ENCODE assay signal across 1 cellular context in the genomic region with DNA sequence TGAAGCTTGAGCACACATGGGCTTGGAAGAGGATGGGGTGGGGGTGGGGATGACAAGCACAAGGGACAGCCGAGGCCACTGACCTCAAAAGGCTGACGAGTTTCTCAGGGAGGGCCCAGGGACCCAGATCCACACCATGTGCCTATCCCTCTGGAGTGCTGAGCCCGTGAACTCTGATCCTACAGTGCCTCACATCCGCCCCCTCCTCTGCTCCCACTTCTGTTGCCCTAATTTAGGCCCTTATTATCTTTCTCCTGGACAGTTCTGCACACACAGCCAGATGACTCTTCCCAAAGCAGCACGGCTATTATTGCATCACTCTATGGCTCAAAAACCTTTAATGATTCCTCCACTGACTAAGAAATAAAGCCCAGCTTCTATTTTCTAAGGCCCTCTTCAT.
TF ChIP-seq lines count a peak whose summit lies in the region.

No MANE protein-coding gene starts in this region.

TF ChIP-seq in K562, 482 proteins besides CTCF, POLR2A, EP300 and RAD21 (continued from another document):
- TF ChIP-seq, protein P1, sequence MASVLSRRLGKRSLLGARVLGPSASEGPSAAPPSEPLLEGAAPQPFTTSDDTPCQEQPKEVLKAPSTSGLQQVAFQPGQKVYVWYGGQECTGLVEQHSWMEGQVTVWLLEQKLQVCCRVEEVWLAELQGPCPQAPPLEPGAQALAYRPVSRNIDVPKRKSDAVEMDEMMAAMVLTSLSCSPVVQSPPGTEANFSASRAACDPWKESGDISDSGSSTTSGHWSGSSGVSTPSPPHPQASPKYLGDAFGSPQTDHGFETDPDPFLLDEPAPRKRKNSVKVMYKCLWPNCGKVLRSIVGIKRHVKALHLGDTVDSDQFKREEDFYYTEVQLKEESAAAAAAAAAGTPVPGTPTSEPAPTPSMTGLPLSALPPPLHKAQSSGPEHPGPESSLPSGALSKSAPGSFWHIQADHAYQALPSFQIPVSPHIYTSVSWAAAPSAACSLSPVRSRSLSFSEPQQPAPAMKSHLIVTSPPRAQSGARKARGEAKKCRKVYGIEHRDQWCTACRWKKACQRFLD (CRISPR knock-in tag; IDR thresholded peaks at IDR 0.05) = peak; percentile 49; the same call in 1 of the 2 replicates
- TF ChIP-seq, protein P2, sequence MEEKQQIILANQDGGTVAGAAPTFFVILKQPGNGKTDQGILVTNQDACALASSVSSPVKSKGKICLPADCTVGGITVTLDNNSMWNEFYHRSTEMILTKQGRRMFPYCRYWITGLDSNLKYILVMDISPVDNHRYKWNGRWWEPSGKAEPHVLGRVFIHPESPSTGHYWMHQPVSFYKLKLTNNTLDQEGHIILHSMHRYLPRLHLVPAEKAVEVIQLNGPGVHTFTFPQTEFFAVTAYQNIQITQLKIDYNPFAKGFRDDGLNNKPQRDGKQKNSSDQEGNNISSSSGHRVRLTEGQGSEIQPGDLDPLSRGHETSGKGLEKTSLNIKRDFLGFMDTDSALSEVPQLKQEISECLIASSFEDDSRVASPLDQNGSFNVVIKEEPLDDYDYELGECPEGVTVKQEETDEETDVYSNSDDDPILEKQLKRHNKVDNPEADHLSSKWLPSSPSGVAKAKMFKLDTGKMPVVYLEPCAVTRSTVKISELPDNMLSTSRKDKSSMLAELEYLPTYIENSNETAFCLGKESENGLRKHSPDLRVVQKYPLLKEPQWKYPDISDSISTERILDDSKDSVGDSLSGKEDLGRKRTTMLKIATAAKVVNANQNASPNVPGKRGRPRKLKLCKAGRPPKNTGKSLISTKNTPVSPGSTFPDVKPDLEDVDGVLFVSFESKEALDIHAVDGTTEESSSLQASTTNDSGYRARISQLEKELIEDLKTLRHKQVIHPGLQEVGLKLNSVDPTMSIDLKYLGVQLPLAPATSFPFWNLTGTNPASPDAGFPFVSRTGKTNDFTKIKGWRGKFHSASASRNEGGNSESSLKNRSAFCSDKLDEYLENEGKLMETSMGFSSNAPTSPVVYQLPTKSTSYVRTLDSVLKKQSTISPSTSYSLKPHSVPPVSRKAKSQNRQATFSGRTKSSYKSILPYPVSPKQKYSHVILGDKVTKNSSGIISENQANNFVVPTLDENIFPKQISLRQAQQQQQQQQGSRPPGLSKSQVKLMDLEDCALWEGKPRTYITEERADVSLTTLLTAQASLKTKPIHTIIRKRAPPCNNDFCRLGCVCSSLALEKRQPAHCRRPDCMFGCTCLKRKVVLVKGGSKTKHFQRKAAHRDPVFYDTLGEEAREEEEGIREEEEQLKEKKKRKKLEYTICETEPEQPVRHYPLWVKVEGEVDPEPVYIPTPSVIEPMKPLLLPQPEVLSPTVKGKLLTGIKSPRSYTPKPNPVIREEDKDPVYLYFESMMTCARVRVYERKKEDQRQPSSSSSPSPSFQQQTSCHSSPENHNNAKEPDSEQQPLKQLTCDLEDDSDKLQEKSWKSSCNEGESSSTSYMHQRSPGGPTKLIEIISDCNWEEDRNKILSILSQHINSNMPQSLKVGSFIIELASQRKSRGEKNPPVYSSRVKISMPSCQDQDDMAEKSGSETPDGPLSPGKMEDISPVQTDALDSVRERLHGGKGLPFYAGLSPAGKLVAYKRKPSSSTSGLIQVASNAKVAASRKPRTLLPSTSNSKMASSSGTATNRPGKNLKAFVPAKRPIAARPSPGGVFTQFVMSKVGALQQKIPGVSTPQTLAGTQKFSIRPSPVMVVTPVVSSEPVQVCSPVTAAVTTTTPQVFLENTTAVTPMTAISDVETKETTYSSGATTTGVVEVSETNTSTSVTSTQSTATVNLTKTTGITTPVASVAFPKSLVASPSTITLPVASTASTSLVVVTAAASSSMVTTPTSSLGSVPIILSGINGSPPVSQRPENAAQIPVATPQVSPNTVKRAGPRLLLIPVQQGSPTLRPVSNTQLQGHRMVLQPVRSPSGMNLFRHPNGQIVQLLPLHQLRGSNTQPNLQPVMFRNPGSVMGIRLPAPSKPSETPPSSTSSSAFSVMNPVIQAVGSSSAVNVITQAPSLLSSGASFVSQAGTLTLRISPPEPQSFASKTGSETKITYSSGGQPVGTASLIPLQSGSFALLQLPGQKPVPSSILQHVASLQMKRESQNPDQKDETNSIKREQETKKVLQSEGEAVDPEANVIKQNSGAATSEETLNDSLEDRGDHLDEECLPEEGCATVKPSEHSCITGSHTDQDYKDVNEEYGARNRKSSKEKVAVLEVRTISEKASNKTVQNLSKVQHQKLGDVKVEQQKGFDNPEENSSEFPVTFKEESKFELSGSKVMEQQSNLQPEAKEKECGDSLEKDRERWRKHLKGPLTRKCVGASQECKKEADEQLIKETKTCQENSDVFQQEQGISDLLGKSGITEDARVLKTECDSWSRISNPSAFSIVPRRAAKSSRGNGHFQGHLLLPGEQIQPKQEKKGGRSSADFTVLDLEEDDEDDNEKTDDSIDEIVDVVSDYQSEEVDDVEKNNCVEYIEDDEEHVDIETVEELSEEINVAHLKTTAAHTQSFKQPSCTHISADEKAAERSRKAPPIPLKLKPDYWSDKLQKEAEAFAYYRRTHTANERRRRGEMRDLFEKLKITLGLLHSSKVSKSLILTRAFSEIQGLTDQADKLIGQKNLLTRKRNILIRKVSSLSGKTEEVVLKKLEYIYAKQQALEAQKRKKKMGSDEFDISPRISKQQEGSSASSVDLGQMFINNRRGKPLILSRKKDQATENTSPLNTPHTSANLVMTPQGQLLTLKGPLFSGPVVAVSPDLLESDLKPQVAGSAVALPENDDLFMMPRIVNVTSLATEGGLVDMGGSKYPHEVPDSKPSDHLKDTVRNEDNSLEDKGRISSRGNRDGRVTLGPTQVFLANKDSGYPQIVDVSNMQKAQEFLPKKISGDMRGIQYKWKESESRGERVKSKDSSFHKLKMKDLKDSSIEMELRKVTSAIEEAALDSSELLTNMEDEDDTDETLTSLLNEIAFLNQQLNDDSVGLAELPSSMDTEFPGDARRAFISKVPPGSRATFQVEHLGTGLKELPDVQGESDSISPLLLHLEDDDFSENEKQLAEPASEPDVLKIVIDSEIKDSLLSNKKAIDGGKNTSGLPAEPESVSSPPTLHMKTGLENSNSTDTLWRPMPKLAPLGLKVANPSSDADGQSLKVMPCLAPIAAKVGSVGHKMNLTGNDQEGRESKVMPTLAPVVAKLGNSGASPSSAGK (IDR thresholded peaks at IDR 0.05) = 0 out of 2 replicates have a peak, but pooled peaks have one; percentile 3
- TF ChIP-seq EGR1 (conservative IDR thresholded peaks at IDR 0.05) (peak; percentile 66), ATF7 (IDR thresholded peaks at IDR 0.05) (peak; percentile 54; the same call in 1 of the 2 replicates), ZSCAN32 (CRISPR knock-in tag; IDR thresholded peaks at IDR 0.05) (peak; percentile 63; the same call in 1 of the 2 replicates), CEBPB (tag; IDR thresholded peaks at IDR 0.05) (peak; percentile 80), SMARCE1 (IDR thresholded peaks at IDR 0.05) (no peak), NR2C2 (CRISPR knock-in tag; IDR thresholded peaks at IDR 0.05) (no peak), NR2C2 (tag; IDR thresholded peaks at IDR 0.05) (peak; percentile 65), NR2C1 (IDR thresholded peaks at IDR 0.05) (no peak), NR2C1 (tag; IDR thresholded peaks at IDR 0.05) (0 out of 2 replicates have a peak, but pooled peaks have one; percentile 20), CEBPG (CRISPR knock-in tag; IDR thresholded peaks at IDR 0.05) (peak; percentile 88), CEBPG (tag; conservative IDR thresholded peaks at IDR 0.05 in 1 of 2, IDR thresholded peaks at IDR 0.05 in 1 of 2) (peak; percentile 96), SMAD4 (CRISPR knock-in tag; conservative IDR thresholded peaks at IDR 0.05) (0 out of 2 replicates have a peak, but pooled peaks have one; percentile 21), KLF13 (tag; IDR thresholded peaks at IDR 0.05; ENCODE audit: borderline replicate concordance, low read depth) (no peak), JUND (IDR thresholded peaks at IDR 0.05; ENCODE audit: borderline replicate concordance, low read depth, low read length) (peak; percentile 44; the same call in 1 of the 2 replicates), JUND (tag; IDR thresholded peaks at IDR 0.05; ENCODE audit: borderline replicate concordance, low read depth, low read length) (no peak)
- TF ChIP-seq, protein P3, sequence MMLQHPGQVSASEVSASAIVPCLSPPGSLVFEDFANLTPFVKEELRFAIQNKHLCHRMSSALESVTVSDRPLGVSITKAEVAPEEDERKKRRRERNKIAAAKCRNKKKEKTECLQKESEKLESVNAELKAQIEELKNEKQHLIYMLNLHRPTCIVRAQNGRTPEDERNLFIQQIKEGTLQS (IDR thresholded peaks at IDR 0.05) = peak; percentile 93
- TF ChIP-seq, protein P3 (CRISPR knock-in tag; conservative IDR thresholded peaks at IDR 0.05) = no peak
- TF ChIP-seq, protein P4, sequence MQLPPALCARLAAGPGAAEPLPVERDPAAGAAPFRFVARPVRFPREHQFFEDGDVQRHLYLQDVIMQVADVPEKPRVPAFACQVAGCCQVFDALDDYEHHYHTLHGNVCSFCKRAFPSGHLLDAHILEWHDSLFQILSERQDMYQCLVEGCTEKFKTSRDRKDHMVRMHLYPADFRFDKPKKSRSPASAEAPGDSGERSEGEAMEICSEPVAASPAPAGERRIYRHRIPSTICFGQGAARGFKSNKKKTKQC (CRISPR knock-in tag; IDR thresholded peaks at IDR 0.05) = no peak
- TF ChIP-seq, protein P5, sequence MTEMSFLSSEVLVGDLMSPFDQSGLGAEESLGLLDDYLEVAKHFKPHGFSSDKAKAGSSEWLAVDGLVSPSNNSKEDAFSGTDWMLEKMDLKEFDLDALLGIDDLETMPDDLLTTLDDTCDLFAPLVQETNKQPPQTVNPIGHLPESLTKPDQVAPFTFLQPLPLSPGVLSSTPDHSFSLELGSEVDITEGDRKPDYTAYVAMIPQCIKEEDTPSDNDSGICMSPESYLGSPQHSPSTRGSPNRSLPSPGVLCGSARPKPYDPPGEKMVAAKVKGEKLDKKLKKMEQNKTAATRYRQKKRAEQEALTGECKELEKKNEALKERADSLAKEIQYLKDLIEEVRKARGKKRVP (CRISPR knock-in tag; IDR thresholded peaks at IDR 0.05) = peak; percentile 86
- TF ChIP-seq, protein P6, sequence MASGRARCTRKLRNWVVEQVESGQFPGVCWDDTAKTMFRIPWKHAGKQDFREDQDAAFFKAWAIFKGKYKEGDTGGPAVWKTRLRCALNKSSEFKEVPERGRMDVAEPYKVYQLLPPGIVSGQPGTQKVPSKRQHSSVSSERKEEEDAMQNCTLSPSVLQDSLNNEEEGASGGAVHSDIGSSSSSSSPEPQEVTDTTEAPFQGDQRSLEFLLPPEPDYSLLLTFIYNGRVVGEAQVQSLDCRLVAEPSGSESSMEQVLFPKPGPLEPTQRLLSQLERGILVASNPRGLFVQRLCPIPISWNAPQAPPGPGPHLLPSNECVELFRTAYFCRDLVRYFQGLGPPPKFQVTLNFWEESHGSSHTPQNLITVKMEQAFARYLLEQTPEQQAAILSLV (tag; IDR thresholded peaks at IDR 0.05) = 0 out of 2 replicates have a peak, but pooled peaks have one; percentile 20
